15 cellular contexts compared by ENCODE assay signal in the genomic region with DNA sequence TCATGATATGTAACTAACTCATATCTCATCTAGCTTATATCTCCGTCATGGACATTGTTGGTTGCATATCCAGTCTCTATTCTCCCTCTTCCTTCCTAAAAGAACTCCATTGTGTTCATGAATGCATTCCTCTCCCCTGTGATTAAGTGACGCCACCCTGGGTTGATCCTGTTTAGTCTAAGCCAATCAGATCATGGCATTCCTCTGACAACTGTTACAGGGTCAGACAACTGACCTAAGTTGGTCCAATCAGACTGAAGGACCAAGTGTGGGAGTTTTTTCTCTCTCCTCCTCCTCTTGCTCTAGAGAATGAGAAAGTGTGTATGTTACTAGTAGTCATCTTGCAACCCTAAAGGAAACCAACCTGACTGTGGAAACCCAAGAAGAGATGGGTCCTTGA. TPM values are rescaled to one million over a fixed set of nuclear protein-coding genes. Genes with fewer than 3 reads are reported as not detected.
DNase-seq lines count a peak whose midpoint lies in the region; FAIRE-seq and TF ChIP-seq lines count a peak whose summit lies in the region.
"Had no signal": no experiment of that assay in that cellular context is flagged by ENCODE, and none has a peak within 500 bp of the region (broad histone marks: within the 10 kb centered on the region; RNA-seq: fewer than 3 reads in every experiment).

No MANE protein-coding gene starts in this region.

- no peaks in the 10 kb centered on the region for H3K36me3 ChIP-seq in MM.1S (replicated peaks; ENCODE audit: insufficient read depth, low read length)
- H3K36me3 ChIP-seq: BLaER1 treated with 17β-estradiol and CSF1 and Interleukin-3, amounts not matched to agents 10 nM and 100 nM; gastrocnemius medialis had no signal

- H2AFZ ChIP-seq in MM.1S (ENCODE audit: low read length): no peak overlapping the region

- no peaks in the 10 kb centered on the region for H3K9me3 Mint-ChIP-seq in endothelial cell (ENCODE audit: unreplicated experiment)
- no peaks in the 10 kb centered on the region for H3K9me3 Mint-ChIP-seq in nephron
- no peaks in the 10 kb centered on the region for H3K9me3 Mint-ChIP-seq in activated T-helper 2 cell treated with anti-CD3 and anti-CD28 coated beads, Interferon-gamma antibody, Interleukin-2, Interleukin-4, amounts not matched to agents 10 μg/mL and 5 μg/mL and 100 μg/mL, durations not matched to agents 14 hours and 24 hours and 36 hours
- H3K9me3 Mint-ChIP-seq: activated T-cell treated with anti-CD3 and anti-CD28 coated beads, Interleukin-2, amount 50 U/mL, for 72 hours; dendritic cell treated with granulocyte-macrophage colony-stimulating factor and Interleukin-4, amounts not matched to agents 40 ng/mL and 50 ng/mL, for 4 days had no signal

- H3K4me3 ChIP-seq in MM.1S (ENCODE audit: low read length): no peak overlapping the region
- H3K4me3 ChIP-seq: BLaER1 treated with 17β-estradiol and CSF1 and Interleukin-3, amounts not matched to agents 10 nM and 100 nM; gastrocnemius medialis had no signal

- H3K27ac Mint-ChIP-seq in endothelial cell (ENCODE audit: unreplicated experiment): peak overlapping the region; percentile 67
- peak overlapping the region in 2 of 3 experiments; percentile 3 to 4 for H3K27ac Mint-ChIP-seq in nephron
- no peak overlapping the region for H3K27ac Mint-ChIP-seq in activated T-helper 2 cell treated with anti-CD3 and anti-CD28 coated beads, Interferon-gamma antibody, Interleukin-2, Interleukin-4, amounts not matched to agents 10 μg/mL and 5 μg/mL and 100 μg/mL, durations not matched to agents 14 hours and 24 hours and 36 hours
- H3K27ac Mint-ChIP-seq: activated T-cell treated with anti-CD3 and anti-CD28 coated beads, Interleukin-2, amount 50 U/mL, for 72 hours; dendritic cell treated with granulocyte-macrophage colony-stimulating factor and Interleukin-4, amounts not matched to agents 40 ng/mL and 50 ng/mL, for 4 days had no signal

- no peaks in the 10 kb centered on the region for H4K20me1 ChIP-seq in MM.1S (ENCODE audit: insufficient read depth, low read length)
- H4K20me1 ChIP-seq: BLaER1 treated with 17β-estradiol and CSF1 and Interleukin-3, amounts not matched to agents 10 nM and 100 nM had no signal

- no peaks in the 10 kb centered on the region for H3K27me3 ChIP-seq in MM.1S (replicated peaks; ENCODE audit: insufficient read depth, low read length)
- H3K27me3 ChIP-seq: BLaER1 treated with 17β-estradiol and CSF1 and Interleukin-3, amounts not matched to agents 10 nM and 100 nM; gastrocnemius medialis had no signal

- H3K4me1 ChIP-seq in MM.1S (ENCODE audit: low read length): peaks cover 20% of the 10 kb centered on the region

- H3K4me3 Mint-ChIP-seq in endothelial cell (ENCODE audit: unreplicated experiment): no peak overlapping the region
- peak overlapping the region in 1 of 3 experiments; percentile 0 for H3K4me3 Mint-ChIP-seq in nephron
- no peak overlapping the region for H3K4me3 Mint-ChIP-seq in activated T-helper 2 cell treated with anti-CD3 and anti-CD28 coated beads, Interferon-gamma antibody, Interleukin-2, Interleukin-4, amounts not matched to agents 10 μg/mL and 5 μg/mL and 100 μg/mL, durations not matched to agents 14 hours and 24 hours and 36 hours (ENCODE audit: low read depth)
- H3K4me3 Mint-ChIP-seq: activated T-cell treated with anti-CD3 and anti-CD28 coated beads, Interleukin-2, amount 50 U/mL, for 72 hours; dendritic cell treated with granulocyte-macrophage colony-stimulating factor and Interleukin-4, amounts not matched to agents 40 ng/mL and 50 ng/mL, for 4 days had no signal

- TF ChIP-seq CTCF in endothelial cell (IDR thresholded peaks at IDR 0.05; ENCODE audit: unreplicated experiment) (no peak), nephron (IDR thresholded peaks at IDR 0.05; ENCODE audit: unreplicated experiment in 3 of 3) (no peak), MM.1S (IDR thresholded peaks at IDR 0.05; ENCODE audit: low read length) (no peak)

- H3K9me2 ChIP-seq in MM.1S (replicated peaks; ENCODE audit: insufficient read depth, low read length): no peaks in the 10 kb centered on the region

- H3F3A ChIP-seq in MM.1S (ENCODE audit: insufficient read depth, low read length): 0 out of 2 replicates have a peak, but pooled peaks cover 3% of the 10 kb centered on the region

- no peaks in the 10 kb centered on the region for H3K9me3 ChIP-seq in MM.1S (replicated peaks; ENCODE audit: insufficient read depth, low read length)
- H3K9me3 ChIP-seq: BLaER1 treated with 17β-estradiol and CSF1 and Interleukin-3, amounts not matched to agents 10 nM and 100 nM; gastrocnemius medialis had no signal

- H3K36me3 Mint-ChIP-seq in endothelial cell (ENCODE audit: low read depth, unreplicated experiment) (no peaks in the 10 kb centered on the region), nephron (ENCODE audit: low read depth) (peaks cover 3% of the 10 kb centered on the region)
- H3K36me3 Mint-ChIP-seq in activated T-helper 2 cell treated with anti-CD3 and anti-CD28 coated beads, Interferon-gamma antibody, Interleukin-2, Interleukin-4, amounts not matched to agents 10 μg/mL and 5 μg/mL and 100 μg/mL, durations not matched to agents 14 hours and 24 hours and 36 hours (ENCODE audit: low read depth): no peaks in the 10 kb centered on the region

- FAIRE-seq in RCC 7860 (lab: Jason Lieb, UNC): no peak

- DNase-seq in EH (ENCODE audit: low read depth) (peak; percentile 48), RPMI7951 (ENCODE audit: low read depth) (peak; percentile 60), endothelial cell (ENCODE audit: low spot score) (no peak), HCEC 1CT (no peak), MM.1S (no peak), RCC 7860 (ENCODE audit: low spot score) (no peak)
- DNase-seq in activated T-helper 2 cell treated with anti-CD3 and anti-CD28 coated beads, Interferon-gamma antibody, Interleukin-2, Interleukin-4, amounts not matched to agents 10 μg/mL and 5 μg/mL and 100 μg/mL, durations not matched to agents 14 hours and 24 hours and 36 hours (ENCODE audit: low spot score): no peak
- DNase-seq: activated T-cell treated with anti-CD3 and anti-CD28 coated beads, Interleukin-2, amount 50 U/mL, for 72 hours; DND-41; gastrocnemius medialis; MV-4-11; NCI-H2171 treated with DMSO at 0.1 percent for 48 hours had no signal

- intact Hi-C loops in activated T-helper 2 cell treated with anti-CD3 and anti-CD28 coated beads, Interferon-gamma antibody, Interleukin-2, Interleukin-4, amounts not matched to agents 10 μg/mL and 5 μg/mL and 100 μg/mL, durations not matched to agents 14 hours and 24 hours and 36 hours (cut with micrococcal nuclease): loop anchor here (10.0 kb wide), 2 partner anchors 239 to 341 kb away; a partner anchor contains a TSS

- peaks cover 6% of the 10 kb centered on the region for H3K4me1 Mint-ChIP-seq in endothelial cell (ENCODE audit: unreplicated experiment)
- peaks cover 20% of the 10 kb centered on the region for H3K4me1 Mint-ChIP-seq in nephron
- H3K4me1 Mint-ChIP-seq in activated T-helper 2 cell treated with anti-CD3 and anti-CD28 coated beads, Interferon-gamma antibody, Interleukin-2, Interleukin-4, amounts not matched to agents 10 μg/mL and 5 μg/mL and 100 μg/mL, durations not matched to agents 14 hours and 24 hours and 36 hours (ENCODE audit: low read depth): peaks cover 23% of the 10 kb centered on the region

- no peak overlapping the region for H3K9ac ChIP-seq in MM.1S (ENCODE audit: low read length)
- H3K9ac ChIP-seq: BLaER1 treated with 17β-estradiol and CSF1 and Interleukin-3, amounts not matched to agents 10 nM and 100 nM had no signal

- peaks cover 2% of the 10 kb centered on the region for H3K27me3 Mint-ChIP-seq in endothelial cell (ENCODE audit: unreplicated experiment)
- no peaks in the 10 kb centered on the region for H3K27me3 Mint-ChIP-seq in nephron (ENCODE audit: low read depth)
- no peaks in the 10 kb centered on the region for H3K27me3 Mint-ChIP-seq in activated T-helper 2 cell treated with anti-CD3 and anti-CD28 coated beads, Interferon-gamma antibody, Interleukin-2, Interleukin-4, amounts not matched to agents 10 μg/mL and 5 μg/mL and 100 μg/mL, durations not matched to agents 14 hours and 24 hours and 36 hours (ENCODE audit: low read depth)
- H3K27me3 Mint-ChIP-seq: dendritic cell treated with granulocyte-macrophage colony-stimulating factor and Interleukin-4, amounts not matched to agents 40 ng/mL and 50 ng/mL, for 4 days had no signal

- H3K27ac ChIP-seq in MM.1S (ENCODE audit: low read length): no peak overlapping the region
- H3K27ac ChIP-seq: BLaER1 treated with 17β-estradiol and CSF1 and Interleukin-3, amounts not matched to agents 10 nM and 100 nM had no signal

- H3K79me2 ChIP-seq in MM.1S (ENCODE audit: low read length): peaks cover 27% of the 10 kb centered on the region

- no peak overlapping the region for H3K4me2 ChIP-seq in MM.1S (ENCODE audit: low read depth, low read length)
- H3K4me2 ChIP-seq: BLaER1 treated with 17β-estradiol and CSF1 and Interleukin-3, amounts not matched to agents 10 nM and 100 nM had no signal

RNA-seq across cellular contexts. Expression of a gene that starts 3.6 kb away (rescaled TPM):
- 40.1 and 41.8 TPM in 2 replicates for total RNA-seq in RPMI7951 (2014; rRNA removed; shearing (Covaris generic))
- total RNA-seq in endothelial cell (ENCODE audit: unreplicated experiment): 18.3 TPM
- total RNA-seq in activated T-helper 2 cell treated with anti-CD3 and anti-CD28 coated beads, Interferon-gamma antibody, Interleukin-2, Interleukin-4, amounts not matched to agents 10 μg/mL and 5 μg/mL and 100 μg/mL, durations not matched to agents 14 hours and 24 hours and 36 hours: 21.9 and 22.4 TPM in 2 replicates

RNA-seq across cellular contexts. Expression of a gene that starts 3.7 kb away (rescaled TPM):
- total RNA-seq in RPMI7951 (2014; rRNA removed; shearing (Covaris generic)): not detected in 2 replicates
- not detected for total RNA-seq in endothelial cell (ENCODE audit: unreplicated experiment)
- 0.21 TPM in 1 of 2 replicates, not detected in the other for total RNA-seq in activated T-helper 2 cell treated with anti-CD3 and anti-CD28 coated beads, Interferon-gamma antibody, Interleukin-2, Interleukin-4, amounts not matched to agents 10 μg/mL and 5 μg/mL and 100 μg/mL, durations not matched to agents 14 hours and 24 hours and 36 hours
- total RNA-seq: activated T-cell treated with anti-CD3 and anti-CD28 coated beads, Interleukin-2, amount 50 U/mL, for 72 hours had no signal

Comparison
In these comparisons a context has a peak if more than half of its experiments do, and no peak if none do; other contexts are left out.
1. DNase-seq: peak in EH (single experiment) and RPMI7951 (single experiment); none in endothelial cell (single experiment), activated T-helper 2 cell treated with anti-CD3 and anti-CD28 coated beads, Interferon-gamma antibody, Interleukin-2, Interleukin-4, amounts not matched to agents 10 μg/mL and 5 μg/mL and 100 μg/mL, durations not matched to agents 14 hours and 24 hours and 36 hours (single experiment), HCEC 1CT (single experiment), MM.1S (single experiment) and RCC 7860 (single experiment).